21 cellular contexts compared by ENCODE assay signal in genomic region chr2:24439971-24440340, GRCh38.
"Had no signal": no experiment of that assay in that cellular context is flagged by ENCODE, and none has a peak within 500 bp of the region (broad histone marks: within the 10 kb centered on the region; RNA-seq: fewer than 3 reads in every experiment).

No MANE protein-coding gene starts in this region.

- H3K36me3 ChIP-seq: esophagus muscularis mucosa, ovary, right atrium auricular region, sigmoid colon, thoracic aorta had no signal

- H3K27ac ChIP-seq: epithelial cell of prostate, esophagus muscularis mucosa, ovary, right atrium auricular region, sigmoid colon, skin epidermis, thoracic aorta had no signal

- ATAC-seq: effector memory CD8-positive, alpha-beta T cell; left cardiac atrium; left ventricle myocardium superior; stimulated activated naive B cell treated with anti-CD40 and anti-IgM and Interleukin-4, amounts not matched to agents 10 μg/mL and 1 μg/mL and 100 μg/mL, for 72 hours; stimulated activated naive CD8-positive, alpha-beta T cell treated with anti-CD3 and anti-CD28 coated beads, Interleukin-15, amount 100 ng/mL, for 72 hours had no signal

- H3K9me3 ChIP-seq: esophagus muscularis mucosa, ovary, right atrium auricular region, sigmoid colon, thoracic aorta had no signal

- H3K27me3 ChIP-seq: esophagus muscularis mucosa, ovary, right atrium auricular region, sigmoid colon had no signal

- H3K4me3 ChIP-seq: esophagus muscularis mucosa, lung, ovary, right atrium auricular region, sigmoid colon, skin epidermis, thoracic aorta had no signal

- FAIRE-seq: colon, kidney had no signal

- DNase-seq: effector memory CD8-positive, alpha-beta T cell; immature natural killer cell; kidney; left cardiac atrium; left ventricle myocardium superior; mesenchymal stem cell; midbrain; ovary; sigmoid colon; stimulated activated CD4-positive, alpha-beta T cell treated with anti-CD3 and anti-CD28 coated beads, Interleukin-2, amount 100 ng/mL, for 24 hours; stimulated activated CD4-positive, alpha-beta T cell treated with anti-CD3 and anti-CD28 coated beads, Interleukin-4, amount 100 ng/mL, for 4 hours; stimulated activated naive B cell treated with anti-CD40 and anti-IgM and Interleukin-4, amounts not matched to agents 10 μg/mL and 1 μg/mL and 100 μg/mL, for 72 hours; stimulated activated naive CD8-positive, alpha-beta T cell treated with anti-CD3 and anti-CD28 coated beads, Interleukin-15, amount 100 ng/mL, for 72 hours; trophoblast cell had no signal
